ENCODE assay signal across 8 cellular contexts in genomic region chr12:123268850-123269249, GRCh38. TPM values are rescaled to one million over a fixed set of nuclear protein-coding genes. Genes with fewer than 3 reads are reported as not detected.
DNase-seq lines count a peak whose midpoint lies in the region; ATAC-seq, FAIRE-seq and TF ChIP-seq lines count a peak whose summit lies in the region.

No MANE protein-coding gene starts in this region.

- peak overlapping the region; percentile 98 for H3K18ac ChIP-seq in mesendoderm (ENCODE audit: low read length)

- BruUV-seq in GM12878 (replicated peaks; lab: Mats Ljungman, UMichigan): no TSS peak

- no peaks in the 10 kb centered on the region for H4K20me1 ChIP-seq in GM12878 (ENCODE audit: control insufficient read depth, insufficient read depth)

- CTCF ChIA-PET in activated CD4-positive, alpha-beta memory T cell treated with anti-CD3 and anti-CD28 coated beads, Interleukin-2, amount 10 ng/mL, durations not matched to agents 7 days and 5 days (lab: Charles Lee): interaction anchor here (1.2 to 2.1 kb wide), 3 partner anchors 31 to 313 kb away, joined by 4 to 8 read pairs (median 5); no protein-coding TSS in a partner anchor
- CTCF ChIA-PET in activated CD4-positive, alpha-beta memory T cell treated with anti-CD3 and anti-CD28 coated beads for 36 hours (lab: Charles Lee): interaction anchor here (1.1 to 1.9 kb wide), 3 partner anchors 30 to 314 kb away, joined by 4 to 9 read pairs (median 4); partner anchors contain the start of gene SBNO1
- CTCF ChIA-PET in GM12878 (lab: Yijun Ruan, JAX): interaction anchor here (1.3 to 2.1 kb wide), 3 partner anchors 17 to 314 kb away, joined by 4 to 9 read pairs (median 8); no protein-coding TSS in a partner anchor

- POLR2A ChIA-PET in activated CD4-positive, alpha-beta memory T cell treated with anti-CD3 and anti-CD28 coated beads, Interleukin-2, amount 10 ng/mL, durations not matched to agents 7 days and 5 days (lab: Charles Lee): interaction anchor here (1.3 to 2.1 kb wide), 4 partner anchors 32 to 115 kb away, joined by 3 to 10 read pairs (median 3); partner anchors contain the start of genes KMT5A, MPHOSPH9, MTRFR and SBNO1
- POLR2A ChIA-PET in activated CD4-positive, alpha-beta memory T cell treated with anti-CD3 and anti-CD28 coated beads for 36 hours (lab: Charles Lee): interaction anchor here (0.9 to 3.4 kb wide), 2 partner anchors 36 to 97 kb away, joined by 4 to 12 read pairs; partner anchors contain the start of genes MPHOSPH9 and MTRFR
- POLR2A ChIA-PET in GM12878 (lab: Charles Lee): interaction anchor here (0.8 to 1.8 kb wide), 2 partner anchors 305 to 353 kb away, joined by 5 read pairs; no protein-coding TSS in a partner anchor

- H3K4ac ChIP-seq in mesendoderm (ENCODE audit: low read depth, low read length): peak overlapping the region; percentile 60

- H3K4me2 ChIP-seq in GM12878 (ENCODE audit: control insufficient read depth, insufficient read depth) (peak overlapping the region; percentile 84), mesendoderm (ENCODE audit: low read length) (peak overlapping the region; percentile 56)

- H3K4me1 ChIP-seq in GM12878 (ENCODE audit: control insufficient read depth, insufficient read depth, low read length): peaks cover 17% of the 10 kb centered on the region
- H3K4me1 ChIP-seq in mesendoderm (ENCODE audit: control insufficient read depth, low read depth, low read length): no peaks in the 10 kb centered on the region
- peaks cover 29% of the 10 kb centered on the region for H3K4me1 ChIP-seq in testis

- peaks cover 22% of the 10 kb centered on the region for H3K4me1 Mint-ChIP-seq in activated CD4-positive, alpha-beta memory T cell treated with anti-CD3 and anti-CD28 coated beads, Interleukin-2, amount 10 ng/mL, durations not matched to agents 7 days and 5 days
- H3K4me1 Mint-ChIP-seq in activated CD4-positive, alpha-beta memory T cell treated with anti-CD3 and anti-CD28 coated beads for 36 hours (ENCODE audit: low read depth): peaks cover 19% of the 10 kb centered on the region

- H3K9me3 ChIP-seq in GM12878 (replicated peaks; ENCODE audit: control insufficient read depth, insufficient read depth, low read length) (no peaks in the 10 kb centered on the region), testis (no peaks in the 10 kb centered on the region)

- peak overlapping the region; percentile 35 for H3K4me3 Mint-ChIP-seq in activated CD4-positive, alpha-beta memory T cell treated with anti-CD3 and anti-CD28 coated beads, Interleukin-2, amount 10 ng/mL, durations not matched to agents 7 days and 5 days
- H3K4me3 Mint-ChIP-seq in activated CD4-positive, alpha-beta memory T cell treated with anti-CD3 and anti-CD28 coated beads for 36 hours: no peak overlapping the region

- no peak for TF ChIP-seq CTCF in GM12878 (IDR thresholded peaks at IDR 0.05 in 2 of 3, conservative IDR thresholded peaks at IDR 0.05 in 1 of 3; ENCODE audit: control insufficient read depth in 2 of 3, extremely low read depth in 1 of 3, insufficient read depth in 1 of 3, low read depth in 3 of 3, low read length in 3 of 3)
- TF ChIP-seq CTCF in testis (IDR thresholded peaks at IDR 0.05): no peak

- TF ChIP-seq EP300 in GM12878 (IDR thresholded peaks at IDR 0.05; ENCODE audit: borderline replicate concordance in 1 of 2, control insufficient read depth in 1 of 2, low read depth in 2 of 2, low read length in 2 of 2): no peak

- intact Hi-C loops in activated CD4-positive, alpha-beta memory T cell treated with anti-CD3 and anti-CD28 coated beads for 36 hours (cut with micrococcal nuclease): no loop called here
- intact Hi-C loops in GM12878 (cut with micrococcal nuclease; ENCODE audit: unreplicated experiment) (no loop called here), testis (cut with DNase I; ENCODE audit: low total_unique reads) (no loop called here)

- H3K36me3 ChIP-seq in GM12878 (ENCODE audit: control insufficient read depth in 2 of 2, insufficient read depth in 2 of 2, low read length in 1 of 2) (no peaks in the 10 kb centered on the region; a peak in 1 of 4 replicates), mesendoderm (ENCODE audit: control insufficient read depth, insufficient read depth, low read length) (peaks cover 6% of the 10 kb centered on the region), testis (ENCODE audit: low read depth, missing control alignments) (no peaks in the 10 kb centered on the region)

- H3K9ac ChIP-seq in GM12878 (ENCODE audit: control insufficient read depth, insufficient read depth, low read length): peak overlapping the region; percentile 42
- peak overlapping the region; percentile 71 for H3K9ac ChIP-seq in mesendoderm (ENCODE audit: low read length)

- H3K27ac ChIP-seq in GM12878 (ENCODE audit: control insufficient read depth, insufficient read depth) (0 out of 2 replicates have a peak overlapping the region, but pooled peaks have one; percentile 50), mesendoderm (ENCODE audit: low read depth, low read length) (no peak overlapping the region), testis (peak overlapping the region; percentile 86)

- no peak overlapping the region for H3K23ac ChIP-seq in mesendoderm (ENCODE audit: low read length)

- H2BK5ac ChIP-seq in mesendoderm (ENCODE audit: low read length): no peak overlapping the region

- no peak overlapping the region for H4K5ac ChIP-seq in mesendoderm (ENCODE audit: low read length)

- SMC1A ChIA-PET in GM12878 (lab: Charles Lee; ENCODE audit: uncharacterized antibody, unreplicated experiment): interaction anchor here (0.7 kb wide), 1 partner anchor 200 kb away, joined by 3 read pairs; no protein-coding TSS in a partner anchor

- DNase-seq in activated CD4-positive, alpha-beta memory T cell treated with anti-CD3 and anti-CD28 coated beads, Interleukin-2, amount 10 ng/mL, durations not matched to agents 7 days and 5 days: no peak
- no peak for DNase-seq in activated CD4-positive, alpha-beta memory T cell treated with anti-CD3 and anti-CD28 coated beads for 36 hours
- DNase-seq in GM12878 (ENCODE audit: low read depth, low spot score) (no peak), mesendoderm (no peak), testis (no peak), dermis blood vessel endothelial cell (no peak)

- peaks cover 9% of the 10 kb centered on the region for H3K79me1 ChIP-seq in mesendoderm (ENCODE audit: low read length)

- peak overlapping the region; percentile 86 for H2AFZ ChIP-seq in GM12878 (ENCODE audit: control insufficient read depth, low read depth, low read length)

- H4K8ac ChIP-seq in mesendoderm (ENCODE audit: low read depth, low read length): no peak overlapping the region

- H2BK120ac ChIP-seq in mesendoderm (ENCODE audit: low read depth, low read length): no peak overlapping the region

- peak; percentile 18 for FAIRE-seq in GM12878 (lab: Jason Lieb, UNC)

- 81% methylated on average over 13 of the region's 13 CpGs for WGBS in GM12878 (ENCODE audit: insufficient coverage, insufficient replicate concordance, low lambda C conversion rate, missing lambda C conversion rate)
- WGBS in mesendoderm (ENCODE audit: extremely low coverage, insufficient coverage, low lambda C conversion rate): no CpG with 5 or more reads among the region's 13 CpGs
- WGBS in testis, 2 donors: 47 to 59% methylated on average over 12 to 13 of the region's 13 CpGs

- H2BK15ac ChIP-seq in mesendoderm (replicated peaks; ENCODE audit: low read depth): no peak overlapping the region

- peak overlapping the region; percentile 95 for H3K4me3 ChIP-seq in GM12878
- H3K4me3 ChIP-seq in mesendoderm (ENCODE audit: low read length): no peak overlapping the region
- peak overlapping the region in 1 of 2 donors; percentile 83 for H3K4me3 ChIP-seq in testis

- no peaks in the 10 kb centered on the region for H3K9me3 Mint-ChIP-seq in activated CD4-positive, alpha-beta memory T cell treated with anti-CD3 and anti-CD28 coated beads, Interleukin-2, amount 10 ng/mL, durations not matched to agents 7 days and 5 days
- H3K9me3 Mint-ChIP-seq in activated CD4-positive, alpha-beta memory T cell treated with anti-CD3 and anti-CD28 coated beads for 36 hours: no peaks in the 10 kb centered on the region

- RAD21 ChIA-PET in GM12878 (lab: Charles Lee; ENCODE audit: unreplicated experiment): no interaction called here

- no peak overlapping the region for H3K27ac Mint-ChIP-seq in activated CD4-positive, alpha-beta memory T cell treated with anti-CD3 and anti-CD28 coated beads, Interleukin-2, amount 10 ng/mL, durations not matched to agents 7 days and 5 days
- H3K27ac Mint-ChIP-seq in activated CD4-positive, alpha-beta memory T cell treated with anti-CD3 and anti-CD28 coated beads for 36 hours: no peak overlapping the region

- H3K56ac ChIP-seq in mesendoderm (ENCODE audit: low read length): peak overlapping the region; percentile 94

- no peak for TF ChIP-seq POLR2A in GM12878 (IDR thresholded peaks at IDR 0.05; ENCODE audit: low read depth, low read length)
- no peak for TF ChIP-seq POLR2A in testis (IDR thresholded peaks at IDR 0.05)

- H3K27me3 ChIP-seq in GM12878 (replicated peaks in 1 of 2; ENCODE audit: control insufficient read depth in 2 of 2, insufficient read depth in 2 of 2, low read length in 1 of 2): no peaks in the 10 kb centered on the region
- H3K27me3 ChIP-seq in mesendoderm (ENCODE audit: insufficient read depth, low read length, poor library complexity): no peaks in the 10 kb centered on the region
- no peaks in the 10 kb centered on the region for H3K27me3 ChIP-seq in testis

- TF ChIP-seq RAD21 in GM12878 (IDR thresholded peaks at IDR 0.05; ENCODE audit: insufficient read depth, low read depth, low read length): no peak

- no peak overlapping the region for H2AK5ac ChIP-seq in mesendoderm (ENCODE audit: low read length)

- peaks cover 27% of the 10 kb centered on the region for H3K79me2 ChIP-seq in GM12878 (ENCODE audit: control insufficient read depth, insufficient read depth, low read length)
- peaks cover 61% of the 10 kb centered on the region for H3K79me2 ChIP-seq in mesendoderm (ENCODE audit: control insufficient read depth, insufficient read depth, low read length)

- ATAC-seq in GM12878: no peak
- no peak for ATAC-seq in HG03571 (IDR thresholded peaks at IDR 0.05; ENCODE audit: unreplicated experiment)
- no peak for ATAC-seq in HG03378 (IDR thresholded peaks at IDR 0.05; ENCODE audit: unreplicated experiment)

- no peaks in the 10 kb centered on the region for H3K27me3 Mint-ChIP-seq in activated CD4-positive, alpha-beta memory T cell treated with anti-CD3 and anti-CD28 coated beads, Interleukin-2, amount 10 ng/mL, durations not matched to agents 7 days and 5 days
- H3K27me3 Mint-ChIP-seq in activated CD4-positive, alpha-beta memory T cell treated with anti-CD3 and anti-CD28 coated beads for 36 hours: no peaks in the 10 kb centered on the region

- H3K36me3 Mint-ChIP-seq in activated CD4-positive, alpha-beta memory T cell treated with anti-CD3 and anti-CD28 coated beads, Interleukin-2, amount 10 ng/mL, durations not matched to agents 7 days and 5 days (ENCODE audit: low read depth): peaks cover 3% of the 10 kb centered on the region
- H3K36me3 Mint-ChIP-seq in activated CD4-positive, alpha-beta memory T cell treated with anti-CD3 and anti-CD28 coated beads for 36 hours: peaks cover 2% of the 10 kb centered on the region

- in situ Hi-C loops in GM12878 (cut with MboI): loop anchor here (5.0 kb wide), 1 partner anchor 313 kb away; the partner anchor contains the start of gene TMED2

RNA-seq across cellular contexts. Expression of gene CDK2AP1, which starts 2.8 kb away (rescaled TPM):
- total RNA-seq in activated CD4-positive, alpha-beta memory T cell treated with anti-CD3 and anti-CD28 coated beads, Interleukin-2, amount 10 ng/mL, durations not matched to agents 7 days and 5 days: 10 to 100 TPM; 20.5 to 21.6 TPM
- 10 to 100 TPM; 40.1 to 42.5 TPM for total RNA-seq in activated CD4-positive, alpha-beta memory T cell treated with anti-CD3 and anti-CD28 coated beads for 36 hours
- total RNA-seq in GM12878 (2013; cell fraction: nucleolus; rRNA removed): 8.6 and 9.0 TPM in 2 replicates
- total RNA-seq in GM12878 (2014; rRNA removed) (79.6 and 95.3 TPM in 2 replicates), GM12878 (2014; rRNA removed; fragmentation: Illumina TruSeq; extraction: Trizol) (59.8 and 67.5 TPM in 2 replicates), GM12878 (2021) (62.9 and 63.6 TPM in 2 replicates), testis (100 to 1,000 TPM; 131 to 145 TPM), dermis blood vessel endothelial cell (286 and 322 TPM in 2 replicates)
- polyA plus RNA-seq in GM12878 (2011; ENCODE audit: low read depth): 27.6 TPM
- polyA plus RNA-seq in GM12878 (2011; rRNA removed) (86.1 and 108 TPM in 2 replicates), GM12878 (2014; fragmentation: Illumina TruSeq; extraction: Trizol) (108 and 120 TPM in 2 replicates), GM12878 (2014; fragmentation: Nextera tagmentation; extraction: Ambion mirVana) (10 to 100 TPM; 42.4 to 54.7 TPM), GM12878 (2014; rRNA removed) (66.9 and 74.3 TPM in 2 replicates), GM12878 (2016; fragmentation: Nextera tagmentation; extraction: Ambion mirVana) (10 to 100 TPM; 22.0 to 24.6 TPM), testis (ENCODE audit: insufficient read depth, low read depth, low replicate concordance) (155 TPM)
- 35.8 and 36.9 TPM in 2 replicates for polyA plus RNA-seq in GM12878 (2011; cell fraction: cytosol; rRNA removed)
- polyA plus RNA-seq in GM12878 (2011; cell fraction: nucleus; rRNA removed): 19.8 and 21.6 TPM in 2 replicates
- polyA plus RNA-seq in GM12878 (2012): 35.6 and 37.0 TPM in 2 replicates
- polyA minus RNA-seq in GM12878 (2011; rRNA and poly(A)+ RNA removed): 20.1 and 20.9 TPM in 2 replicates
- 10.7 and 13.2 TPM in 2 replicates for polyA minus RNA-seq in GM12878 (2011; cell fraction: cytosol; rRNA and poly(A)+ RNA removed)
- polyA minus RNA-seq in GM12878 (2011; cell fraction: nucleus; rRNA and poly(A)+ RNA removed): 4.4 and 5.5 TPM in 2 replicates
- polyA plus RNA-seq in mesendoderm (2013, experiment 1 of 2): 398 TPM
- 394 TPM for polyA plus RNA-seq in mesendoderm (2013, experiment 2 of 2)

RNA-seq across cellular contexts. Expression of gene MTRFR, which starts 35.6 kb away (rescaled TPM):
- 10 to 100 TPM; 29.9 to 30.0 TPM for total RNA-seq in activated CD4-positive, alpha-beta memory T cell treated with anti-CD3 and anti-CD28 coated beads, Interleukin-2, amount 10 ng/mL, durations not matched to agents 7 days and 5 days
- 10 to 100 TPM; 28.4 to 28.8 TPM for total RNA-seq in activated CD4-positive, alpha-beta memory T cell treated with anti-CD3 and anti-CD28 coated beads for 36 hours
- 42.3 and 54.2 TPM in 2 replicates for total RNA-seq in GM12878 (2013; cell fraction: nucleolus; rRNA removed)
- total RNA-seq in GM12878 (2014; rRNA removed) (17.5 and 24.1 TPM in 2 replicates), GM12878 (2014; rRNA removed; fragmentation: Illumina TruSeq; extraction: Trizol) (30.7 and 31.1 TPM in 2 replicates), GM12878 (2021) (14.9 and 15.6 TPM in 2 replicates), testis (10 to 100 TPM; 21.1 to 23.6 TPM), dermis blood vessel endothelial cell (7.4 and 10.2 TPM in 2 replicates)
- polyA plus RNA-seq in GM12878 (2011; ENCODE audit: low read depth): 6.1 TPM
- polyA plus RNA-seq in GM12878 (2011; rRNA removed) (9.7 and 12.2 TPM in 2 replicates), GM12878 (2014; fragmentation: Illumina TruSeq; extraction: Trizol) (24.5 and 27.8 TPM in 2 replicates), GM12878 (2014; fragmentation: Nextera tagmentation; extraction: Ambion mirVana) (10 to 100 TPM; 30.8 to 33.4 TPM), GM12878 (2014; rRNA removed) (21.0 and 25.0 TPM in 2 replicates), GM12878 (2016; fragmentation: Nextera tagmentation; extraction: Ambion mirVana) (10 to 100 TPM; 25.2 to 25.5 TPM), testis (ENCODE audit: insufficient read depth, low read depth, low replicate concordance) (21.3 TPM)
- 18.9 and 21.0 TPM in 2 replicates for polyA plus RNA-seq in GM12878 (2011; cell fraction: cytosol; rRNA removed)
- 6.0 and 6.6 TPM in 2 replicates for polyA plus RNA-seq in GM12878 (2011; cell fraction: nucleus; rRNA removed)
- 11.5 and 16.0 TPM in 2 replicates for polyA plus RNA-seq in GM12878 (2012)
- polyA minus RNA-seq in GM12878 (2011; rRNA and poly(A)+ RNA removed): 16.4 and 27.2 TPM in 2 replicates
- 9.9 and 11.5 TPM in 2 replicates for polyA minus RNA-seq in GM12878 (2011; cell fraction: cytosol; rRNA and poly(A)+ RNA removed)
- 12.7 and 28.5 TPM in 2 replicates for polyA minus RNA-seq in GM12878 (2011; cell fraction: nucleus; rRNA and poly(A)+ RNA removed)
- 8.7 TPM for polyA plus RNA-seq in mesendoderm (2013, experiment 1 of 2)
- 9.2 TPM for polyA plus RNA-seq in mesendoderm (2013, experiment 2 of 2)

RNA-seq across cellular contexts. Expression of gene MPHOSPH9, which starts 35.9 kb away (rescaled TPM):
- 100 to 1,000 TPM; 113 to 116 TPM for total RNA-seq in activated CD4-positive, alpha-beta memory T cell treated with anti-CD3 and anti-CD28 coated beads, Interleukin-2, amount 10 ng/mL, durations not matched to agents 7 days and 5 days
- 10 to 100 TPM; 88.8 to 97.6 TPM for total RNA-seq in activated CD4-positive, alpha-beta memory T cell treated with anti-CD3 and anti-CD28 coated beads for 36 hours
- 267 and 281 TPM in 2 replicates for total RNA-seq in GM12878 (2013; cell fraction: nucleolus; rRNA removed)
- total RNA-seq in GM12878 (2014; rRNA removed): 53.5 and 66.9 TPM in 2 replicates
- 72.2 and 80.2 TPM in 2 replicates for total RNA-seq in GM12878 (2014; rRNA removed; fragmentation: Illumina TruSeq; extraction: Trizol)
- 41.9 and 45.2 TPM in 2 replicates for total RNA-seq in GM12878 (2021)
- 13.0 TPM for polyA plus RNA-seq in GM12878 (2011; ENCODE audit: low read depth)
- polyA plus RNA-seq in GM12878 (2011; rRNA removed): 45.3 and 67.6 TPM in 2 replicates
- polyA plus RNA-seq in GM12878 (2011; cell fraction: cytosol; rRNA removed): 12.3 and 12.7 TPM in 2 replicates
- polyA plus RNA-seq in GM12878 (2011; cell fraction: nucleus; rRNA removed): 42.7 and 44.0 TPM in 2 replicates
- 18.1 and 20.8 TPM in 2 replicates for polyA plus RNA-seq in GM12878 (2012)
- polyA plus RNA-seq in GM12878 (2014; fragmentation: Illumina TruSeq; extraction: Trizol): 46.2 and 55.8 TPM in 2 replicates
- 10 to 100 TPM; 11.5 to 13.3 TPM for polyA plus RNA-seq in GM12878 (2014; fragmentation: Nextera tagmentation; extraction: Ambion mirVana)
- 35.9 and 44.8 TPM in 2 replicates for polyA plus RNA-seq in GM12878 (2014; rRNA removed)
- 10 to 100 TPM; 51.2 to 58.1 TPM for polyA plus RNA-seq in GM12878 (2016; fragmentation: Nextera tagmentation; extraction: Ambion mirVana)
- polyA minus RNA-seq in GM12878 (2011; rRNA and poly(A)+ RNA removed): 34.7 and 51.7 TPM in 2 replicates
- polyA minus RNA-seq in GM12878 (2011; cell fraction: cytosol; rRNA and poly(A)+ RNA removed): 17.0 and 30.4 TPM in 2 replicates
- polyA minus RNA-seq in GM12878 (2011; cell fraction: nucleus; rRNA and poly(A)+ RNA removed): 42.7 and 62.7 TPM in 2 replicates
- polyA plus RNA-seq in mesendoderm (2013, experiment 1 of 2): 17.9 TPM
- polyA plus RNA-seq in mesendoderm (2013, experiment 2 of 2): 23.2 TPM
- 10 to 100 TPM; 60.3 to 81.1 TPM for total RNA-seq in testis
- polyA plus RNA-seq in testis (ENCODE audit: insufficient read depth, low read depth, low replicate concordance): 28.8 TPM
- total RNA-seq in dermis blood vessel endothelial cell: 43.2 and 63.0 TPM in 2 replicates
